Comparison of ENCODE assay signal across 12 cellular contexts in the genomic region with DNA sequence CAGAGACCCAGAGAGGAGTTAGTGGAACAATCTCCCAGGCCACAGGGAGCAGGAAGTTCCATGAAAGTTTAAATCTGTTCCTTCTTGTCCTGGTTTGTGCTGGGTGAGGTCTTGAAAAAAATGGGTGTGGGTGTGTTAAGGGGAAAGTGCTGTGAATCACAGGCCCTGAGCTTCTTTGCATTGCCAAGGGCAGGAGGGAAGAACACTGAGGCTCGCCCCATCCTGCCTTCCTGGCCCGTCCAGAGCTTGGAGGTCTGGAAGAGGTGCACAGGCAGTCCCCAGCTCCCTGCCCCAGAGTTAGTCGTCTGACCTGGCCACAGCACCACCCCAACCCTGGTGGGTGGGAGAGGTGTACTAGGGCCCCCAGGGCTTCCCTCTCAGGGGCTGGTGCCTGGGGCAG. TPM values are rescaled to one million over a fixed set of nuclear protein-coding genes. Genes with fewer than 3 reads are reported as not detected.
DNase-seq lines count a peak whose midpoint lies in the region; TF ChIP-seq lines count a peak whose summit lies in the region.
"Had no signal": no experiment of that assay in that cellular context is flagged by ENCODE, and none has a peak within 500 bp of the region (broad histone marks: within the 10 kb centered on the region; RNA-seq: fewer than 3 reads in every experiment).

No MANE protein-coding gene starts in this region.

- DNase-seq in HFF-Myc (ENCODE audit: extremely low read depth, low read depth) (no peak), islet precursor cell (peak; percentile 52), suprapubic skin (ENCODE audit: low spot score in 2 of 2) (no peak), NCI-H1105 treated with DMSO at 0.1 percent for 48 hours (lab: John Stamatoyannopoulos, UW) (no peak), GOT3 (lab: John Stamatoyannopoulos, UW) (no peak)
- DNase-seq in activated T-cell treated with anti-CD3 and anti-CD28 coated beads, Interleukin-2, amount 50 U/mL, for 1 hour, result no peak
- DNase-seq: effector memory CD4-positive, alpha-beta T cell; naive B cell; NCI-H1694; T-helper 2 cell had no signal

- peaks cover 34% of the 10 kb centered on the region for H3K27me3 Mint-ChIP-seq in brain

- peak overlapping the region; percentile 89 for H3K27ac ChIP-seq in suprapubic skin

- TF ChIP-seq POLR2A in suprapubic skin (IDR thresholded peaks at IDR 0.05), result no peak

- no peaks in the 10 kb centered on the region for H3K27me3 ChIP-seq in suprapubic skin

- H3K4me3 Mint-ChIP-seq in brain, result peak overlapping the region; percentile 32 to 88 (median 85)

- WGBS in suprapubic skin, result 30% methylated on average over 2 of the region's 3 CpGs

- TF ChIP-seq CTCF in HFF-Myc (IDR thresholded peaks at IDR 0.05; ENCODE audit: low read depth, low read length, missing control alignments) (no peak), brain (conservative IDR thresholded peaks at IDR 0.05) (no peak), suprapubic skin (IDR thresholded peaks at IDR 0.05) (no peak)

- peaks cover 43% of the 10 kb centered on the region for H3K4me1 ChIP-seq in suprapubic skin

- peak overlapping the region in 4 of 5 experiments; percentile 42 to 70 (median 58) for H3K27ac Mint-ChIP-seq in brain
- H3K27ac Mint-ChIP-seq: naive B cell had no signal

- H3K9me3 ChIP-seq in suprapubic skin, result no peaks in the 10 kb centered on the region

- peaks cover 29% of the 10 kb centered on the region for H3K4me1 Mint-ChIP-seq in brain

- peaks cover 2% of the 10 kb centered on the region for H3K36me3 ChIP-seq in suprapubic skin

- H3K9me3 Mint-ChIP-seq in brain, result peaks cover 0 to 4% (median 0%) of the 10 kb centered on the region in 5 experiments
- H3K9me3 Mint-ChIP-seq: naive B cell had no signal

- H3K36me3 Mint-ChIP-seq in brain, result peaks cover 16% of the 10 kb centered on the region
- H3K36me3 Mint-ChIP-seq: activated naive CD8-positive, alpha-beta T cell had no signal

- no peak for TF ChIP-seq EP300 in suprapubic skin (IDR thresholded peaks at IDR 0.05)

- H3K4me3 ChIP-seq in HFF-Myc (replicated peaks; ENCODE audit: low read depth, low read length) (peak overlapping the region; percentile 78), suprapubic skin (no peak overlapping the region)

RNA-seq across cellular contexts. Expression of gene ADORA2B, which starts 2.4 kb away (rescaled TPM):
- 3.4 TPM for polyA plus RNA-seq in brain (ENCODE audit: insufficient read depth, low read depth, low replicate concordance)
- 10 to 100 TPM; 35.3 to 55.3 (median 45.5) TPM for total RNA-seq in suprapubic skin

RNA-seq across cellular contexts. Expression of gene ZSWIM7, which starts 52.2 kb away (rescaled TPM):
- 55.9 TPM for polyA plus RNA-seq in brain (ENCODE audit: insufficient read depth, low read depth, low replicate concordance)
- total RNA-seq in suprapubic skin, result 10 to 100 TPM in 3 of 4 donors, 1 to 10 TPM in 1; 9.1 to 15.4 (median 12.5) TPM

RNA-seq across cellular contexts. Expression of gene TTC19, which starts 52.3 kb away (rescaled TPM):
- polyA plus RNA-seq in brain (ENCODE audit: insufficient read depth, low read depth, low replicate concordance), result 35.8 TPM
- 10 to 100 TPM; 42.6 to 72.6 (median 48.7) TPM for total RNA-seq in suprapubic skin
